In the genomic region with DNA sequence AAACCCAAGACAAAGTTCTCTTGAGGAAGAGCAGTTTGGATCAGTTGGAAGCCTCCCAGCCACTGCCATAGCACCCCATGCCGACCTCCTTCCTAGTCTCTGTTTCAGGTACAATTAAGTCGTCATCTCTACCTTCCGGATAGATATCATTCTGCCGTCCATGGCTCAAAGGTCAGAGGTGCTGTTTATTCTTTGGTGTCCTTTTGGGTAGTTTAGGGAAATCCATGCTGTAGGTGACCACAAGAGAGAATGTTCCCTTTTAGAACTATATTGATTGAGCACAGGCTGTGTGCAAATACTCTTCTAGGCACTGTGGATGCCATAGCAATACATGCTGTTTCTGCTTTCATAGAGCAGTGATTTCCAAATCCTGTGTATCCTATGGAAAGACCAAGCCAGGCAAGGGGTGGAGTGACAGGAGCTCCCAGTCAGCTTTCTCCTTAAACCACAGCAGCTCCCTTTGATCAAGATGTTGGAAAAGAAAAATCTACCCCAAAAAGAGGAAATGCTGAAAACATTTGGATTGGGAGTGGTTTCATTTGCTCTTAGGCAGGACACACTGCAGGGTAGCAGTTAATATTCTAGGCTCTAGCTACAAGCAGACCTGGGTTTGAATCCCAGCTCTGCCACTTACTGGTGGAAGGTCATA, we compare ENCODE assay signal across 16 cellular contexts.
DNase-seq lines count a peak whose midpoint lies in the region; ATAC-seq and TF ChIP-seq lines count a peak whose summit lies in the region.
"Had no signal": no experiment of that assay in that cellular context is flagged by ENCODE, and none has a peak within 500 bp of the region (broad histone marks: within the 10 kb centered on the region; RNA-seq: fewer than 3 reads in every experiment).

No MANE protein-coding gene starts in this region.

- ATAC-seq in GM21390 (IDR thresholded peaks at IDR 0.05; ENCODE audit: unreplicated experiment) (peak; percentile 7), HG02588 (IDR thresholded peaks at IDR 0.05; ENCODE audit: unreplicated experiment) (no peak)

- H3K4me1 ChIP-seq in Loucy (ENCODE audit: insufficient read depth, low read length, poor library complexity, severe bottlenecking) (peaks cover 2% of the 10 kb centered on the region), spleen (peaks cover 35 to 88% (median 60%) of the 10 kb centered on the region in 6 donors)

- no peak overlapping the region for H3K4me2 ChIP-seq in Loucy (ENCODE audit: low read depth, low read length, poor library complexity, severe bottlenecking)

- H2AFZ ChIP-seq in Loucy (ENCODE audit: low read length), result 0 out of 2 replicates have a peak overlapping the region, but pooled peaks have one; percentile 1
- H2AFZ ChIP-seq: neural progenitor cell had no signal

- no peaks in the 10 kb centered on the region for H3K79me2 ChIP-seq in Loucy (ENCODE audit: insufficient read depth, low read length)

- TF ChIP-seq POLR2A in spleen (IDR thresholded peaks at IDR 0.05) (no peak), lower leg skin (IDR thresholded peaks at IDR 0.05) (no peak)

- no peaks in the 10 kb centered on the region for H3K9me3 ChIP-seq in Loucy (ENCODE audit: insufficient read depth, low read depth, low read length)
- H3K9me3 ChIP-seq in spleen, result no peaks in the 10 kb centered on the region

- 58 to 76% (median 65%) methylated on average over 4 of the region's 4 CpGs for WGBS in spleen, 5 donors
- WGBS in lower leg skin, 2 donors, result 81 to 86% methylated on average over 4 of the region's 4 CpGs

- H3K4me3 ChIP-seq in Loucy (ENCODE audit: low read length, poor library complexity, severe bottlenecking) (no peak overlapping the region), fibroblast of villous mesenchyme (ENCODE audit: low read depth, low read length) (no peak overlapping the region), spleen (no peak overlapping the region), lower leg skin (ENCODE audit: low read depth, poor library complexity, severe bottlenecking) (no peak overlapping the region)
- H3K4me3 ChIP-seq: neural progenitor cell, SK-N-MC had no signal

- H3K9ac ChIP-seq in Loucy (ENCODE audit: low read depth, low read length, poor library complexity, severe bottlenecking), result no peak overlapping the region
- H3K9ac ChIP-seq: neural progenitor cell had no signal

- DNase-seq in fibroblast of villous mesenchyme (ENCODE audit: low read depth) (peak; percentile 17), spleen (no peak), NCI-H187 treated with DMSO at 0.1 percent for 48 hours (lab: John Stamatoyannopoulos, UW) (no peak), mesenteric fat pad (ENCODE audit: low spot score) (no peak), lower leg skin (ENCODE audit: low spot score in 2 of 2) (no peak)
- DNase-seq: activated CD4-positive, alpha-beta T cell treated with anti-CD3 and anti-CD28 coated beads for 36 hours; activated effector memory CD4-positive, alpha-beta T cell treated with Interleukin-2 at 50 U/mL for 16 hours; Calu3; central memory CD4-positive, alpha-beta T cell; NCI-H1105 treated with DMSO at 0.1 percent for 48 hours; NCI-H526 treated with DMSO at 0.1 percent for 48 hours had no signal

- H4K20me1 ChIP-seq in Loucy (ENCODE audit: insufficient read depth, low read length, poor library complexity, severe bottlenecking), result no peaks in the 10 kb centered on the region

- H3K9me2 ChIP-seq in Loucy (replicated peaks; ENCODE audit: low read depth, low read length), result no peaks in the 10 kb centered on the region

- H3F3A ChIP-seq in Loucy (ENCODE audit: low read depth), result no peaks in the 10 kb centered on the region

- TF ChIP-seq CTCF in Loucy (conservative IDR thresholded peaks at IDR 0.05; ENCODE audit: low read length) (no peak), fibroblast of villous mesenchyme (IDR thresholded peaks at IDR 0.05; ENCODE audit: insufficient read depth, low read depth, low read length) (no peak), spleen (IDR thresholded peaks at IDR 0.05 in 8 of 11, conservative IDR thresholded peaks at IDR 0.05 in 3 of 11) (no peak), lower leg skin (IDR thresholded peaks at IDR 0.05) (no peak)

- H3K27me3 ChIP-seq in Loucy (ENCODE audit: insufficient read depth, low read length, poor library complexity, severe bottlenecking) (no peaks in the 10 kb centered on the region), spleen (replicated peaks in 1 of 7) (no peaks in the 10 kb centered on the region)
- H3K27me3 ChIP-seq: neural progenitor cell had no signal

- no peaks in the 10 kb centered on the region for H3K36me3 ChIP-seq in Loucy (ENCODE audit: insufficient read depth, low read length)
- H3K36me3 ChIP-seq in spleen, result no peaks in the 10 kb centered on the region
- H3K36me3 ChIP-seq: neural progenitor cell had no signal

- intact Hi-C loops in spleen (cut with DNase I; ENCODE audit: low total_unique reads), result no loop called here
- intact Hi-C loops in lower leg skin (cut with DNase I; ENCODE audit: low total_unique reads), result loop anchor here (1.0 kb wide), 1 partner anchor 46 kb away; no protein-coding TSS in a partner anchor

- H3K27ac ChIP-seq in spleen, result peak overlapping the region; percentile 35 to 84 (median 74)
- H3K27ac ChIP-seq: neural progenitor cell, SK-N-MC had no signal
